Comparison of ENCODE assay signal across 17 cellular contexts in the genomic region with DNA sequence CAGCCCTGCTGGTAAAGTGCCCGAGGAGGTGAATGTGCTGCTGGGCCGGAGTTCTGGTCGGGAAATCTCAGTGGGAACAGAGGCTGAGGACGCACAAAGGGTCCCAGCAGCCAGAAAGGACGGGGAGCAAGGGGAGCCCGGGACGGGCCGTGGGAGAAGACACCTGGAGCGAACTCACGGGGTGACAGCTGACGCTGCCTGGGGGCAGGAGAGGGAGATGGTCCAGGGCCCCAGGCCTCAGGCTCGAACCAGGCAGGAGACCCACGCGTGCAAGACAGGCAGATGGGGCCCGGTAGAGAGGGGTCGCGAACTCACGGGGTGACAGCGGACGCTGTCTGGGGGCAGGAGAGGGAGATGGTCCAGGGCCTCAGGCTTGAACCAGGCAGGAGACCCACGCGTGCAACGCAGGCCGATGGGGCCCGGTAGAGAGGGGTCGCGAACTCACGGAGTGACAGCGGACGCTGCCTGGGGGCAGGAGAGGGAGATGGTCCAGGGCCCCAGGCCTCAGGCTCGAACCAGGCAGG.
"Had no signal": no experiment of that assay in that cellular context is flagged by ENCODE, and none has a peak within 500 bp of the region (broad histone marks: within the 10 kb centered on the region; RNA-seq: fewer than 3 reads in every experiment).

No MANE protein-coding gene starts in this region.

- H3K27ac ChIP-seq: parathyroid adenoma, WERI-Rb-1 had no signal

- H3K36me3 ChIP-seq: breast epithelium, esophagus muscularis mucosa, SJCRH30, upper lobe of right lung, WERI-Rb-1 had no signal

- H3K4me3 Mint-ChIP-seq: activated CD4-positive, alpha-beta T cell treated with anti-CD3 and anti-CD28 coated beads for 36 hours; activated CD8-positive, alpha-beta T cell treated with anti-CD3 and anti-CD28 coated beads, Interleukin-2, amount 10 ng/mL, durations not matched to agents 7 days and 5 days; stimulated activated naive B cell treated with anti-CD40 and anti-IgM and Interleukin-4, amounts not matched to agents 10 μg/mL and 1 μg/mL and 100 μg/mL, for 72 hours; T-cell had no signal

- H3K9me3 ChIP-seq: breast epithelium, esophagus muscularis mucosa, SJCRH30, upper lobe of right lung had no signal

- DNase-seq: activated CD4-positive, alpha-beta T cell treated with anti-CD3 and anti-CD28 coated beads for 36 hours; activated CD8-positive, alpha-beta T cell treated with anti-CD3 and anti-CD28 coated beads, Interleukin-2, amount 10 ng/mL, durations not matched to agents 7 days and 5 days; activated effector memory CD4-positive, alpha-beta T cell treated with Interleukin-2 at 50 U/mL for 16 hours; activated T-cell treated with anti-CD3 and anti-CD28 coated beads, Interleukin-2, amount 50 U/mL, for 1 hour; glutamatergic neuron; left colon; retina; SJCRH30; stimulated activated naive B cell treated with anti-CD40 and anti-IgM and Interleukin-4, amounts not matched to agents 10 μg/mL and 1 μg/mL and 100 μg/mL, for 72 hours; T-cell; T1000; upper lobe of right lung; WERI-Rb-1 had no signal

- H3K4me1 ChIP-seq: breast epithelium, parathyroid adenoma had no signal

- H3K9me3 Mint-ChIP-seq: activated naive CD4-positive, alpha-beta T cell treated with anti-CD3 and anti-CD28 coated beads, Interleukin-2, amount 50 U/mL, for 72 hours; stimulated activated naive B cell treated with anti-CD40 and anti-IgM and Interleukin-4, amounts not matched to agents 10 μg/mL and 1 μg/mL and 100 μg/mL, for 72 hours; T-cell had no signal

- H3K9ac ChIP-seq: parathyroid adenoma had no signal

- ATAC-seq: activated CD4-positive, alpha-beta T cell treated with anti-CD3 and anti-CD28 coated beads for 36 hours; activated CD8-positive, alpha-beta T cell treated with anti-CD3 and anti-CD28 coated beads, Interleukin-2, amount 10 ng/mL, durations not matched to agents 7 days and 5 days; activated naive CD4-positive, alpha-beta T cell treated with anti-CD3 and anti-CD28 coated beads, Interleukin-2, amount 50 U/mL, for 72 hours; left colon; T-cell had no signal

- H3K4me3 ChIP-seq: breast epithelium, esophagus muscularis mucosa, SJCRH30, upper lobe of right lung had no signal

- H3K36me3 Mint-ChIP-seq: activated naive CD4-positive, alpha-beta T cell treated with anti-CD3 and anti-CD28 coated beads, Interleukin-2, amount 50 U/mL, for 72 hours; stimulated activated naive B cell treated with anti-CD40 and anti-IgM and Interleukin-4, amounts not matched to agents 10 μg/mL and 1 μg/mL and 100 μg/mL, for 72 hours; T-cell had no signal

- H3K27ac Mint-ChIP-seq: activated CD4-positive, alpha-beta T cell treated with anti-CD3 and anti-CD28 coated beads for 36 hours; activated CD8-positive, alpha-beta T cell treated with anti-CD3 and anti-CD28 coated beads, Interleukin-2, amount 10 ng/mL, durations not matched to agents 7 days and 5 days; activated naive CD4-positive, alpha-beta T cell treated with anti-CD3 and anti-CD28 coated beads, Interleukin-2, amount 50 U/mL, for 72 hours; T-cell had no signal

- H3K27me3 ChIP-seq: breast epithelium, SJCRH30, upper lobe of right lung had no signal

- H2AFZ ChIP-seq: parathyroid adenoma had no signal
